9 cellular contexts compared by ENCODE assay signal in genomic region chr17:10772425-10773380, GRCh38. TPM values are rescaled to one million over a fixed set of nuclear protein-coding genes. Genes with fewer than 3 reads are reported as not detected.
A peak's percentile ranks its signal among the peaks of the same experiment; 100 is the strongest.
DNase-seq lines count a peak whose midpoint lies in the region; ATAC-seq, FAIRE-seq and TF ChIP-seq lines count a peak whose summit lies in the region.
"Had no signal": no experiment of that assay in that cellular context is flagged by ENCODE, and none has a peak within 500 bp of the region (broad histone marks: within the 10 kb centered on the region; RNA-seq: fewer than 3 reads in every experiment).

No MANE protein-coding gene starts in this region.

- POLR2A ChIA-PET in HepG2 (lab: Yijun Ruan, JAX): no interaction called here

- H3K27ac ChIP-seq in HepG2 (ENCODE audit: extremely low read length, insufficient read depth, low read length) (no peak overlapping the region), tibial nerve (no peak overlapping the region)

- H3K27me3 Mint-ChIP-seq in activated T-cell treated with anti-CD3 and anti-CD28 coated beads, Interleukin-2, amount 50 U/mL, for 72 hours (ENCODE audit: low read depth): no peaks in the 10 kb centered on the region

- no peak for FAIRE-seq in HepG2 (lab: Jason Lieb, UNC)
- FAIRE-seq: TTC549 had no signal

- no peaks in the 10 kb centered on the region for H3K79me2 ChIP-seq in HepG2 (ENCODE audit: insufficient read depth, low read length)

- 11% methylated on average over 9 of the region's 9 CpGs for WGBS in HepG2 (ENCODE audit: low lambda C conversion rate)
- 35 to 39% methylated on average over 9 of the region's 9 CpGs for WGBS in tibial nerve, 2 donors

- no peak overlapping the region for H3K4me3 ChIP-seq in HepG2 (replicated peaks in 1 of 3; ENCODE audit: insufficient read depth in 1 of 3, low read depth in 2 of 3, low read length in 3 of 3)
- no peak overlapping the region for H3K4me3 ChIP-seq in tibial nerve

- no peak for TF ChIP-seq POLR2A in HepG2 (IDR thresholded peaks at IDR 0.05; ENCODE audit: insufficient read depth in 1 of 2, low read depth in 2 of 2, low read length in 2 of 2)
- TF ChIP-seq POLR2A in tibial nerve (IDR thresholded peaks at IDR 0.05): no peak

- intact Hi-C loops in HepG2 (cut with micrococcal nuclease; ENCODE audit: unreplicated experiment): loop anchor here (2.0 kb wide), 1 partner anchor 72 kb away; no protein-coding TSS in a partner anchor

- H3K36me3 ChIP-seq in HepG2 (replicated peaks in 1 of 2; ENCODE audit: control insufficient read depth in 1 of 2, insufficient read depth in 2 of 2, low read length in 2 of 2): no peaks in the 10 kb centered on the region
- H3K36me3 ChIP-seq in tibial nerve: peaks cover 0 to 12% (median 0%) of the 10 kb centered on the region in 3 donors

- peak; percentile 90 for TF ChIP-seq CTCF in GM12873 (IDR thresholded peaks at IDR 0.05; ENCODE audit: insufficient read depth, low read depth, low read length, missing control alignments)
- TF ChIP-seq CTCF in HepG2 (CRISPR knock-in tag; IDR thresholded peaks at IDR 0.05): peak; percentile 79
- peak in 3 of 5 experiments; percentile 21 to 47 (median 23) for TF ChIP-seq CTCF in tibial nerve (IDR thresholded peaks at IDR 0.05)

- H3K27me3 ChIP-seq in HepG2 (ENCODE audit: control insufficient read depth in 1 of 2, insufficient read depth in 2 of 2, low read length in 2 of 2): no peaks in the 10 kb centered on the region
- no peaks in the 10 kb centered on the region for H3K27me3 ChIP-seq in tibial nerve

- no peak overlapping the region for H3K9ac ChIP-seq in HepG2 (ENCODE audit: insufficient read depth, low read depth, low read length)

- ATAC-seq in activated T-cell treated with anti-CD3 and anti-CD28 coated beads, Interleukin-2, amount 50 U/mL, for 72 hours (replicated peaks in 1 of 2): no peak
- ATAC-seq in HepG2 (no peak), HG03135 (IDR thresholded peaks at IDR 0.05; ENCODE audit: unreplicated experiment) (no peak)

- no peaks in the 10 kb centered on the region for H4K20me1 ChIP-seq in HepG2 (ENCODE audit: insufficient read depth, low read length)

- H3K9me3 ChIP-seq in HepG2 (ENCODE audit: low read length): peaks cover 9% of the 10 kb centered on the region
- H3K9me3 ChIP-seq in tibial nerve: peaks cover 0 to 19% (median 4%) of the 10 kb centered on the region in 4 donors

- CTCF ChIA-PET in HepG2 (lab: Yijun Ruan, JAX; ENCODE audit: low intra/inter-chr PET ratio, low total read pairs): interaction anchor here (0.7 to 1.6 kb wide), 2 partner anchors 72 to 126 kb away, joined by 3 to 8 read pairs; no protein-coding TSS in a partner anchor

- peak; percentile 71 for DNase-seq in NCI-H2227 treated with DMSO at 0.1 percent for 48 hours (lab: John Stamatoyannopoulos, UW)
- peak; percentile 34 to 42 for DNase-seq in activated T-cell treated with anti-CD3 and anti-CD28 coated beads, Interleukin-2, amount 50 U/mL, for 72 hours
- DNase-seq in HepG2 (ENCODE audit: low spot score): peak; percentile 33
- DNase-seq in tibial nerve (ENCODE audit: low spot score in 2 of 2): no peak
- DNase-seq in NCI-H2081 treated with DMSO at 0.1 percent for 48 hours (lab: John Stamatoyannopoulos, UW): no peak
- DNase-seq in UCSD-AML1 (lab: John Stamatoyannopoulos, UW; ENCODE audit: unreplicated experiment): no peak

- TF ChIP-seq RAD21 in HepG2 (CRISPR knock-in tag; IDR thresholded peaks at IDR 0.05): no peak

- no peak overlapping the region for H3K27ac Mint-ChIP-seq in activated T-cell treated with anti-CD3 and anti-CD28 coated beads, Interleukin-2, amount 50 U/mL, for 72 hours

- H3K4me2 ChIP-seq in HepG2 (ENCODE audit: low read depth, low read length): no peak overlapping the region

- TF ChIP-seq EP300 in HepG2 (IDR thresholded peaks at IDR 0.05; ENCODE audit: low read depth in 2 of 2, low read length in 2 of 2) (no peak), HepG2 (CRISPR knock-in tag; IDR thresholded peaks at IDR 0.05; ENCODE audit: borderline replicate concordance) (no peak), tibial nerve (IDR thresholded peaks at IDR 0.05) (no peak)

- peaks cover 4 to 5% of the 10 kb centered on the region in 2 donors for H3K36me3 Mint-ChIP-seq in activated T-cell treated with anti-CD3 and anti-CD28 coated beads, Interleukin-2, amount 50 U/mL, for 72 hours (ENCODE audit: insufficient read depth in 2 of 2)

- in situ Hi-C loops in HepG2 (cut with HindIII; ENCODE audit: extremely low pct_ligation_motif_present, low pct_unique_long_range_greater_than_20kb): no loop called here

- H3K4me1 ChIP-seq in HepG2 (ENCODE audit: insufficient read depth, low read length) (peaks cover 20% of the 10 kb centered on the region), tibial nerve (peaks cover 0 to 11% (median 0%) of the 10 kb centered on the region in 4 donors)

- H3K4me1 Mint-ChIP-seq in activated T-cell treated with anti-CD3 and anti-CD28 coated beads, Interleukin-2, amount 50 U/mL, for 72 hours (ENCODE audit: low read depth): no peaks in the 10 kb centered on the region

- BruUV-seq in HepG2 (replicated peaks; lab: Mats Ljungman, UMichigan): no TSS peak

- H3K9me3 Mint-ChIP-seq in activated T-cell treated with anti-CD3 and anti-CD28 coated beads, Interleukin-2, amount 50 U/mL, for 72 hours: peaks cover 5 to 9% of the 10 kb centered on the region in 2 donors

- H2AFZ ChIP-seq in HepG2 (ENCODE audit: low read length): no peak overlapping the region

- no peak overlapping the region for H3K4me3 Mint-ChIP-seq in activated T-cell treated with anti-CD3 and anti-CD28 coated beads, Interleukin-2, amount 50 U/mL, for 72 hours

TF ChIP-seq in HepG2, 621 proteins besides CTCF, POLR2A, EP300 and RAD21 (continues in another document):
- no peak for TF ChIP-seq FLYWCH1 (CRISPR knock-in tag; IDR thresholded peaks at IDR 0.05)
- no peak for TF ChIP-seq ZNF558 (CRISPR knock-in tag; IDR thresholded peaks at IDR 0.05; ENCODE audit: borderline replicate concordance)
- no peak for TF ChIP-seq ZNF124 (CRISPR knock-in tag; IDR thresholded peaks at IDR 0.05)
- no peak for TF ChIP-seq GABPB1 (CRISPR knock-in tag; IDR thresholded peaks at IDR 0.05)
- peak; percentile 8; the same call in 1 of the 2 replicates for TF ChIP-seq SMC3 (IDR thresholded peaks at IDR 0.05; ENCODE audit: low read length)
- no peak for TF ChIP-seq NAIF1 (CRISPR knock-in tag; IDR thresholded peaks at IDR 0.05; ENCODE audit: borderline replicate concordance)
- no peak for TF ChIP-seq ZBTB3 (CRISPR knock-in tag; IDR thresholded peaks at IDR 0.05; ENCODE audit: borderline replicate concordance, low read depth)

RNA-seq across cellular contexts. Expression of gene TMEM238L, which starts 31.2 kb away (rescaled TPM):
- not detected for total RNA-seq in activated T-cell treated with anti-CD3 and anti-CD28 coated beads, Interleukin-2, amount 50 U/mL, for 72 hours
- total RNA-seq in HepG2 (2016; rRNA removed; fragmentation: Illumina TruSeq; extraction: Trizol) (not detected in 2 replicates), tibial nerve (not detected)
- not detected in 2 replicates for total RNA-seq in HepG2 (2016; cell fraction: cytosol; rRNA removed; fragmentation: Illumina TruSeq; extraction: Trizol; ENCODE audit: low read depth)
- total RNA-seq in HepG2 (2016; cell fraction: insoluble cytoplasmic fraction; rRNA removed; fragmentation: Illumina TruSeq; extraction: Trizol): not detected in 2 replicates
- not detected in 2 replicates for total RNA-seq in HepG2 (2016; cell fraction: membrane; rRNA removed; fragmentation: Illumina TruSeq; extraction: Trizol)
- not detected in 2 replicates for total RNA-seq in HepG2 (2016; cell fraction: nucleus; rRNA removed; fragmentation: Illumina TruSeq; extraction: Trizol)
- not detected in 2 replicates for polyA plus RNA-seq in HepG2 (2011; rRNA removed)
- not detected in 2 replicates for polyA plus RNA-seq in HepG2 (2011; cell fraction: cytosol; rRNA removed)
- polyA plus RNA-seq in HepG2 (2011; cell fraction: nucleus; rRNA removed): not detected in 2 replicates
- not detected in 2 replicates for polyA plus RNA-seq in HepG2 (2012)
- polyA plus RNA-seq in HepG2 (2016; cell fraction: cytosol; fragmentation: Illumina TruSeq; extraction: Trizol; ENCODE audit: low read depth): not detected in 2 replicates
- polyA plus RNA-seq in HepG2 (2016; cell fraction: insoluble cytoplasmic fraction; fragmentation: Illumina TruSeq; extraction: Trizol; ENCODE audit: low read depth): not detected in 2 replicates
- not detected in 2 replicates for polyA plus RNA-seq in HepG2 (2016; cell fraction: membrane; fragmentation: Illumina TruSeq; extraction: Trizol; ENCODE audit: low read depth)
- not detected in 2 replicates for polyA plus RNA-seq in HepG2 (2016; cell fraction: nucleus; fragmentation: Illumina TruSeq; extraction: Trizol; ENCODE audit: insufficient read depth, low read depth)
- not detected in 2 replicates for polyA minus RNA-seq in HepG2 (2011; rRNA and poly(A)+ RNA removed; ENCODE audit: low replicate concordance)
- polyA minus RNA-seq in HepG2 (2011; cell fraction: cytosol; rRNA and poly(A)+ RNA removed): not detected in 2 replicates
- not detected in 2 replicates for polyA minus RNA-seq in HepG2 (2011; cell fraction: nucleus; rRNA and poly(A)+ RNA removed)

RNA-seq across cellular contexts. Expression of gene TMEM220, which starts 42.9 kb away (rescaled TPM):
- total RNA-seq in activated T-cell treated with anti-CD3 and anti-CD28 coated beads, Interleukin-2, amount 50 U/mL, for 72 hours: 1 to 10 TPM in 1 of 2 donors, under 1 TPM in 1; 0.89 to 1.8 TPM
- total RNA-seq in HepG2 (2016; rRNA removed; fragmentation: Illumina TruSeq; extraction: Trizol): 0.73 and 2.2 TPM in 2 replicates
- 1.3 and 1.8 TPM in 2 replicates for total RNA-seq in HepG2 (2016; cell fraction: cytosol; rRNA removed; fragmentation: Illumina TruSeq; extraction: Trizol; ENCODE audit: low read depth)
- 1.7 and 2.0 TPM in 2 replicates for total RNA-seq in HepG2 (2016; cell fraction: insoluble cytoplasmic fraction; rRNA removed; fragmentation: Illumina TruSeq; extraction: Trizol)
- total RNA-seq in HepG2 (2016; cell fraction: membrane; rRNA removed; fragmentation: Illumina TruSeq; extraction: Trizol): 1.8 and 2.3 TPM in 2 replicates
- 1.0 and 1.6 TPM in 2 replicates for total RNA-seq in HepG2 (2016; cell fraction: nucleus; rRNA removed; fragmentation: Illumina TruSeq; extraction: Trizol)
- 1.3 and 1.8 TPM in 2 replicates for polyA plus RNA-seq in HepG2 (2011; rRNA removed)
- 0.56 and 1.4 TPM in 2 replicates for polyA plus RNA-seq in HepG2 (2011; cell fraction: cytosol; rRNA removed)
- 0.87 and 1.0 TPM in 2 replicates for polyA plus RNA-seq in HepG2 (2011; cell fraction: nucleus; rRNA removed)
- polyA plus RNA-seq in HepG2 (2012): 1.2 and 3.6 TPM in 2 replicates
- 2.8 and 3.3 TPM in 2 replicates for polyA plus RNA-seq in HepG2 (2016; cell fraction: cytosol; fragmentation: Illumina TruSeq; extraction: Trizol; ENCODE audit: low read depth)
- polyA plus RNA-seq in HepG2 (2016; cell fraction: insoluble cytoplasmic fraction; fragmentation: Illumina TruSeq; extraction: Trizol; ENCODE audit: low read depth): 1.4 and 2.6 TPM in 2 replicates
- 1.4 and 1.9 TPM in 2 replicates for polyA plus RNA-seq in HepG2 (2016; cell fraction: membrane; fragmentation: Illumina TruSeq; extraction: Trizol; ENCODE audit: low read depth)
- 2.5 and 5.7 TPM in 2 replicates for polyA plus RNA-seq in HepG2 (2016; cell fraction: nucleus; fragmentation: Illumina TruSeq; extraction: Trizol; ENCODE audit: insufficient read depth, low read depth)
- polyA minus RNA-seq in HepG2 (2011; rRNA and poly(A)+ RNA removed; ENCODE audit: low replicate concordance): 0.50 TPM in 1 of 2 replicates, not detected in the other
- polyA minus RNA-seq in HepG2 (2011; cell fraction: cytosol; rRNA and poly(A)+ RNA removed): 0.26 and 1.3 TPM in 2 replicates
- polyA minus RNA-seq in HepG2 (2011; cell fraction: nucleus; rRNA and poly(A)+ RNA removed): 0.64 and 1.4 TPM in 2 replicates
- total RNA-seq in tibial nerve: 1 to 10 TPM; 4.5 to 9.2 (median 8.9) TPM

Comparison
In these comparisons a context has a peak if more than half of its experiments do, and no peak if none do; other contexts are left out.
1. CTCF ChIP-seq: peak in every context shown above with its lines; median percentile 90 in GM12873; 79 in HepG2; 23 in tibial nerve.
2. DNase-seq: peak in NCI-H2227 treated with DMSO at 0.1 percent for 48 hours (single experiment), activated T-cell treated with anti-CD3 and anti-CD28 coated beads, Interleukin-2, amount 50 U/mL, for 72 hours (2 of 2) and HepG2 (single experiment); none in tibial nerve (0 of 2), NCI-H2081 treated with DMSO at 0.1 percent for 48 hours (single experiment) and UCSD-AML1 (single experiment).